In the genomic region with DNA sequence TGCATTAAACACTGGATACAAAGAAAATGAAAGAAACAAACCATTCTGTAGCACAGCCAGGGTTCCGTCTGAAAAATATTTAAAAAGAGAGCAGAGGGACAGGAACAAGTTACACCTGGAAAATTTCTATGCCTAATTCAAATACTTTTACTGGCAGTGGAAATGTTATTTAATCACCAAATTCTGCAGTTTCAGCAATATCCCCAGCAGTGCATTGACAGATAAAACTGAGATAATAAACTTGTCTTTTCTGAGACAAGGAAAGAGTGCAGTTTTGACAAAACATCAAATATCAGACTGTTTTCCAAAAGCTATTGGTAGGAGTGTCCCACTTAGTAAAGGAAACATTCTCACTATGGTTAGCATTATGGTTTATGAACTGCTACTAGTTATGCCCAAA, we compare ENCODE assay signal across 21 cellular contexts.
DNase-seq lines count a peak whose midpoint lies in the region; ATAC-seq, FAIRE-seq and TF ChIP-seq lines count a peak whose summit lies in the region.
"Had no signal": no experiment of that assay in that cellular context is flagged by ENCODE, and none has a peak within 500 bp of the region (broad histone marks: within the 10 kb centered on the region; RNA-seq: fewer than 3 reads in every experiment).

No MANE protein-coding gene starts in this region.

- no peak for TF ChIP-seq CTCF in HepG2 (CRISPR knock-in tag; IDR thresholded peaks at IDR 0.05)
- no peak for TF ChIP-seq CTCF in right lobe of liver (IDR thresholded peaks at IDR 0.05)
- no peak for TF ChIP-seq CTCF in Loucy (conservative IDR thresholded peaks at IDR 0.05; ENCODE audit: low read length)
- TF ChIP-seq CTCF in neural crest cell (conservative IDR thresholded peaks at IDR 0.05): no peak
- no peak for TF ChIP-seq CTCF in ovary (IDR thresholded peaks at IDR 0.05)

- peaks cover 4% of the 10 kb centered on the region for H3K9me3 Mint-ChIP-seq in neural crest cell
- H3K9me3 Mint-ChIP-seq: CD8-positive, alpha-beta T cell had no signal

- no peak for TF ChIP-seq RAD21 in HepG2 (CRISPR knock-in tag; IDR thresholded peaks at IDR 0.05)

- in situ Hi-C loops in HepG2 (cut with HindIII; ENCODE audit: extremely low pct_ligation_motif_present, low pct_unique_long_range_greater_than_20kb): no loop called here

- no peaks in the 10 kb centered on the region for H3K4me1 ChIP-seq in HepG2 (ENCODE audit: insufficient read depth, low read length)
- H3K4me1 ChIP-seq in right lobe of liver: no peaks in the 10 kb centered on the region
- peaks cover 48% of the 10 kb centered on the region for H3K4me1 ChIP-seq in Loucy (ENCODE audit: insufficient read depth, low read length, poor library complexity, severe bottlenecking)
- no peaks in the 10 kb centered on the region for H3K4me1 ChIP-seq in ovary (ENCODE audit: insufficient read depth)

- H3K27me3 ChIP-seq in HepG2 (ENCODE audit: control insufficient read depth in 1 of 2, insufficient read depth in 2 of 2, low read length in 2 of 2) (no peaks in the 10 kb centered on the region; a peak in 1 of 5 replicates), right lobe of liver (no peaks in the 10 kb centered on the region), Loucy (ENCODE audit: insufficient read depth, low read length, poor library complexity, severe bottlenecking) (no peaks in the 10 kb centered on the region), ovary (no peaks in the 10 kb centered on the region)

- ATAC-seq in HepG2 (no peak), right lobe of liver (no peak)
- ATAC-seq: CD8-positive, alpha-beta T cell; GM12878; GM23338; HCT116 had no signal

- H3K9me2 ChIP-seq in Loucy (replicated peaks; ENCODE audit: low read depth, low read length): no peaks in the 10 kb centered on the region

- no TSS peak for BruUV-seq in HepG2 (replicated peaks; lab: Mats Ljungman, UMichigan)

- H3K4me3 ChIP-seq in HepG2 (replicated peaks in 1 of 3; ENCODE audit: insufficient read depth in 1 of 3, low read depth in 2 of 3, low read length in 3 of 3) (no peak overlapping the region), right lobe of liver (no peak overlapping the region), Loucy (ENCODE audit: low read length, poor library complexity, severe bottlenecking) (peak overlapping the region; percentile 79), ovary (no peak overlapping the region)
- H3K4me3 ChIP-seq: GM12878 had no signal

- H3K36me3 Mint-ChIP-seq in neural crest cell (ENCODE audit: low read depth): peaks cover 20% of the 10 kb centered on the region
- H3K36me3 Mint-ChIP-seq: CD4-positive, CD25-positive, alpha-beta regulatory T cell; CD8-positive, alpha-beta T cell had no signal

- CTCF ChIA-PET in HepG2 (lab: Yijun Ruan, JAX; ENCODE audit: low intra/inter-chr PET ratio, low total read pairs): no interaction called here

- 2% methylated on average over 1 of the region's 1 CpG for WGBS in HepG2 (ENCODE audit: low lambda C conversion rate)
- 91% methylated on average over 1 of the region's 1 CpG for WGBS in right lobe of liver (ENCODE audit: insufficient coverage, low coverage, low lambda C conversion rate, missing lambda C conversion rate)
- WGBS in ovary, 3 donors: 28 to 43% (median 36%) methylated on average over 1 of the region's 1 CpG

- H3K27ac ChIP-seq in HepG2 (ENCODE audit: extremely low read length, insufficient read depth, low read length) (no peak overlapping the region), right lobe of liver (no peak overlapping the region), ovary (no peak overlapping the region)
- H3K27ac ChIP-seq: 22Rv1, C4-2B had no signal

- H3K9me3 ChIP-seq in HepG2 (ENCODE audit: low read length): no peaks in the 10 kb centered on the region
- no peaks in the 10 kb centered on the region for H3K9me3 ChIP-seq in right lobe of liver
- H3K9me3 ChIP-seq in Loucy (ENCODE audit: insufficient read depth, low read depth, low read length): no peaks in the 10 kb centered on the region
- H3K9me3 ChIP-seq in ovary: no peaks in the 10 kb centered on the region

- H3K4me1 Mint-ChIP-seq in neural crest cell: peaks cover 26% of the 10 kb centered on the region
- H3K4me1 Mint-ChIP-seq: CD4-positive, CD25-positive, alpha-beta regulatory T cell had no signal

- H3K79me2 ChIP-seq in HepG2 (ENCODE audit: insufficient read depth, low read length) (no peaks in the 10 kb centered on the region), Loucy (ENCODE audit: insufficient read depth, low read length) (peaks cover 70% of the 10 kb centered on the region)

- H3K4me3 Mint-ChIP-seq in neural crest cell: peak overlapping the region; percentile 23
- H3K4me3 Mint-ChIP-seq: CD4-positive, CD25-positive, alpha-beta regulatory T cell; CD8-positive, alpha-beta T cell; GM23338; H9 had no signal

- intact Hi-C loops in HepG2 (cut with micrococcal nuclease; ENCODE audit: unreplicated experiment) (no loop called here), right lobe of liver (cut with DNase I) (no loop called here), ovary (cut with DNase I) (no loop called here)

- TF ChIP-seq EP300 in HepG2 (IDR thresholded peaks at IDR 0.05; ENCODE audit: low read depth in 2 of 2, low read length in 2 of 2) (no peak), HepG2 (CRISPR knock-in tag; IDR thresholded peaks at IDR 0.05; ENCODE audit: borderline replicate concordance) (no peak), ovary (IDR thresholded peaks at IDR 0.05) (no peak)

- no peak overlapping the region for H3K27ac Mint-ChIP-seq in neural crest cell (ENCODE audit: unreplicated experiment)
- H3K27ac Mint-ChIP-seq: CD4-positive, CD25-positive, alpha-beta regulatory T cell; CD8-positive, alpha-beta T cell; GM23338; H9 had no signal

- no peak overlapping the region for H3K4me2 ChIP-seq in HepG2 (ENCODE audit: low read depth, low read length)
- H3K4me2 ChIP-seq in Loucy (ENCODE audit: low read depth, low read length, poor library complexity, severe bottlenecking): peak overlapping the region; percentile 67

- H4K20me1 ChIP-seq in HepG2 (ENCODE audit: insufficient read depth, low read length) (no peaks in the 10 kb centered on the region), Loucy (ENCODE audit: insufficient read depth, low read length, poor library complexity, severe bottlenecking) (peaks cover 14% of the 10 kb centered on the region)

- TF ChIP-seq POLR2A in HepG2 (IDR thresholded peaks at IDR 0.05; ENCODE audit: insufficient read depth in 1 of 2, low read depth in 2 of 2, low read length in 2 of 2): no peak
- no peak for TF ChIP-seq POLR2A in right lobe of liver (IDR thresholded peaks at IDR 0.05)
- no peak for TF ChIP-seq POLR2A in ovary (IDR thresholded peaks at IDR 0.05)
- TF ChIP-seq POLR2A in GM12892 (IDR thresholded peaks at IDR 0.05; ENCODE audit: low read depth, low read length): no peak

- H3K36me3 ChIP-seq in HepG2 (replicated peaks in 1 of 2; ENCODE audit: control insufficient read depth in 1 of 2, insufficient read depth in 2 of 2, low read length in 2 of 2): no peaks in the 10 kb centered on the region
- no peaks in the 10 kb centered on the region for H3K36me3 ChIP-seq in right lobe of liver
- no peaks in the 10 kb centered on the region for H3K36me3 ChIP-seq in Loucy (ENCODE audit: insufficient read depth, low read length)
- no peaks in the 10 kb centered on the region for H3K36me3 ChIP-seq in ovary

- H3F3A ChIP-seq in Loucy (ENCODE audit: low read depth): no peaks in the 10 kb centered on the region

- no peak overlapping the region for H3K9ac ChIP-seq in HepG2 (ENCODE audit: insufficient read depth, low read depth, low read length)
- H3K9ac ChIP-seq in Loucy (ENCODE audit: low read depth, low read length, poor library complexity, severe bottlenecking): peak overlapping the region; percentile 80

- no peaks in the 10 kb centered on the region for H3K27me3 Mint-ChIP-seq in neural crest cell (ENCODE audit: low read depth)
- H3K27me3 Mint-ChIP-seq: CD4-positive, CD25-positive, alpha-beta regulatory T cell had no signal

- POLR2A ChIA-PET in HepG2 (lab: Yijun Ruan, JAX): no interaction called here

- H2AFZ ChIP-seq in HepG2 (ENCODE audit: low read length) (no peak overlapping the region), Loucy (ENCODE audit: low read length) (no peak overlapping the region)
- H2AFZ ChIP-seq: GM23338 had no signal

- FAIRE-seq in HepG2 (lab: Jason Lieb, UNC) (no peak), GM12892 (lab: Jason Lieb, UNC) (no peak)
- FAIRE-seq: A204.1, D721Med, GM12878, GM18507 had no signal

- DNase-seq in HepG2 (ENCODE audit: low spot score) (no peak), right lobe of liver (no peak), neural crest cell (ENCODE audit: low read depth, low spot score) (no peak), ovary (no peak), GM12892 (ENCODE audit: insufficient read length) (no peak)
- DNase-seq: CD4-positive, CD25-positive, alpha-beta regulatory T cell; CD8-positive, alpha-beta T cell; DMS 273 treated with DMSO at 0.1 percent for 48 hours; DMS79; EL; GDM1; H9 had no signal

TF ChIP-seq in HepG2, 621 proteins besides CTCF, POLR2A, EP300 and RAD21:
- TF ChIP-seq REXO4 (CRISPR knock-in tag; IDR thresholded peaks at IDR 0.05; ENCODE audit: borderline replicate concordance): no peak
- TF ChIP-seq MAFK (conservative IDR thresholded peaks at IDR 0.05 in 1 of 2, IDR thresholded peaks at IDR 0.05 in 1 of 2; ENCODE audit: low read length in 2 of 2): peak; percentile 56 to 62
